Comparison of ENCODE assay signal across 22 cellular contexts in the genomic region with DNA sequence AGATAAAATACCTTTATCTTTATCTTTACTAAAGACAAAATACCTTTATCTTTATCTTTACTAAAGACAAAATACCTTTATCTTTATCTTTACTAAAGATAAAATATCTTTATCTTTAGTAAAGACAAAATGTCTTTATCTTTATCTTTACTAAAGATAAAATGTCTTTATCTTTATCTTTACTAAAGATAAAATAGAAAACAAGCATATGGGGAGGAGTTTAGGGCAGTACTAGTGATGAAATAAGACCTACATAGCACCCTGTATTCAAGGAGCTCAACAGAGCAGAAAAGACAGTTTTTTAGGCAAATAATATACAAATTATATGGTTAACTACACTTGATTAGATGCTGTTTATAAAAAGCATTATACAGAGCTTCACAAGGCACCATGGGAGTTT. TPM values are rescaled to one million over a fixed set of nuclear protein-coding genes. Genes with fewer than 3 reads are reported as not detected.
A peak's percentile ranks its signal among the peaks of the same experiment; 100 is the strongest.
DNase-seq lines count a peak whose midpoint lies in the region; ATAC-seq, FAIRE-seq and TF ChIP-seq lines count a peak whose summit lies in the region.
"Had no signal": no experiment of that assay in that cellular context is flagged by ENCODE, and none has a peak within 500 bp of the region (broad histone marks: within the 10 kb centered on the region; RNA-seq: fewer than 3 reads in every experiment).

No MANE protein-coding gene starts in this region.

- H3K36me3 ChIP-seq in pancreas, result no peaks in the 10 kb centered on the region
- H3K36me3 ChIP-seq: MG63 had no signal

- no peaks in the 10 kb centered on the region for H3K36me3 Mint-ChIP-seq in mesothelial cell of epicardium

- H3K9me3 Mint-ChIP-seq in mesothelial cell of epicardium, result no peaks in the 10 kb centered on the region
- H3K9me3 Mint-ChIP-seq: CD4-positive, alpha-beta T cell had no signal

- H3K27me3 Mint-ChIP-seq in mesothelial cell of epicardium (ENCODE audit: low read depth), result peaks cover 27% of the 10 kb centered on the region
- H3K27me3 Mint-ChIP-seq: CD4-positive, alpha-beta T cell had no signal

- FAIRE-seq in G401.6 (lab: Jason Lieb, UNC) (peak; percentile 33), endometrium (lab: Jason Lieb, UNC) (peak; percentile 90), pancreas (lab: Jason Lieb, UNC) (peak; percentile 68)
- FAIRE-seq: H54 had no signal

- TF ChIP-seq CTCF in pancreas (IDR thresholded peaks at IDR 0.05), result no peak
- TF ChIP-seq CTCF in mesothelial cell of epicardium (IDR thresholded peaks at IDR 0.05; ENCODE audit: unreplicated experiment), result no peak

- peaks cover 0 to 8% (median 0%) of the 10 kb centered on the region in 3 donors for H3K4me1 ChIP-seq in pancreas

- no peaks in the 10 kb centered on the region for H3K4me1 Mint-ChIP-seq in mesothelial cell of epicardium

- ATAC-seq in pancreas (no peak), HG03108 (IDR thresholded peaks at IDR 0.05; ENCODE audit: unreplicated experiment) (no peak)
- ATAC-seq: Panc1, SK-N-SH treated with all-trans-retinoic acid at 6 μM for 48 hours had no signal

- H3K27ac Mint-ChIP-seq in mesothelial cell of epicardium, result no peak overlapping the region

- H3K4me3 ChIP-seq in pancreas, result no peak overlapping the region
- H3K4me3 ChIP-seq: MG63 had no signal

- H3K4me3 Mint-ChIP-seq in mesothelial cell of epicardium, result no peak overlapping the region

- no peaks in the 10 kb centered on the region for H3K9me3 ChIP-seq in pancreas
- H3K9me3 ChIP-seq: MG63 had no signal

- intact Hi-C loops in pancreas (cut with DNase I), result loop anchor here in 2 of 3 donors (5.0 to 10.0 kb wide), 2 partner anchors 100 to 102 kb away; no protein-coding TSS in a partner anchor

- H3K27ac ChIP-seq in pancreas, result no peak overlapping the region

- no peaks in the 10 kb centered on the region for H3K27me3 ChIP-seq in pancreas
- H3K27me3 ChIP-seq: MG63 had no signal

- peak; percentile 21 for DNase-seq in NAMALWA (ENCODE audit: low spot score)
- no peak for DNase-seq in pancreas
- DNase-seq in mesothelial cell of epicardium (ENCODE audit: low spot score in 2 of 2, unreplicated experiment in 2 of 2), result no peak
- DNase-seq in effector CD4-positive, alpha-beta T cell, result no peak
- DNase-seq: COR-L47; DMS79; Kasumi-1; MG63; NCI-H1092; NCI-H187 treated with DMSO at 0.1 percent for 48 hours; NCI-H2107; NCI-H748 treated with DMSO at 0.1 percent for 48 hours; NK-92 treated with Interleukin-12 subunit alpha and Interleukin-12 subunit beta, amount 100 ng/mL, for 24 hours had no signal

RNA-seq across cellular contexts. Expression of gene ANKRD22, which starts 19.3 kb away (rescaled TPM):
- total RNA-seq in pancreas (10 to 100 TPM in 1 of 6 donors, 1 to 10 TPM in 5; 2.3 to 17.4 (median 4.3) TPM), mesothelial cell of epicardium (0.63 to 0.91 TPM (median 0.72 TPM) in 3 replicates)
- 1 to 10 TPM; 3.4 to 3.6 TPM for polyA plus RNA-seq in pancreas
- total RNA-seq: CD4-positive, alpha-beta T cell had no signal
- polyA plus RNA-seq: BJ had no signal

RNA-seq across cellular contexts. Expression of gene LIPM, which starts 29.8 kb away (rescaled TPM):
- total RNA-seq in pancreas (not detected), mesothelial cell of epicardium (not detected in 3 replicates)
- not detected for polyA plus RNA-seq in pancreas
- total RNA-seq: CD4-positive, alpha-beta T cell; NCI-H460 had no signal
- polyA plus RNA-seq: BJ had no signal

RNA-seq across cellular contexts. Expression of gene STAMBPL1, which starts 47.7 kb away (rescaled TPM):
- total RNA-seq in pancreas, result 1 to 10 TPM; 1.2 to 3.5 (median 2.3) TPM
- polyA plus RNA-seq in pancreas, result 1 to 10 TPM; 2.2 to 2.7 TPM
- total RNA-seq in mesothelial cell of epicardium, result 2.8 to 3.8 TPM (median 3.6 TPM) in 3 replicates
